ENCODE assay signal across 10 cellular contexts in genomic region chr9:34986541-34987047, GRCh38. TPM values are rescaled to one million over a fixed set of nuclear protein-coding genes. Genes with fewer than 3 reads are reported as not detected.
DNase-seq lines count a peak whose midpoint lies in the region; ATAC-seq, FAIRE-seq and TF ChIP-seq lines count a peak whose summit lies in the region.
"Had no signal": no experiment of that assay in that cellular context is flagged by ENCODE, and none has a peak within 500 bp of the region (broad histone marks: within the 10 kb centered on the region; RNA-seq: fewer than 3 reads in every experiment).

No MANE protein-coding gene starts in this region.

- in situ Hi-C loops in GM13977 (cut with MboI; ENCODE audit: low pct_unique_long_range_greater_than_20kb, low sequenced_read_pairs, unreplicated experiment) = loop anchor here (10.0 kb wide), 1 partner anchor 82 kb away; no protein-coding TSS in a partner anchor

- H3K36me3 ChIP-seq in bronchial epithelial cell (ENCODE audit: control insufficient read depth, insufficient read depth, low read length) = no peaks in the 10 kb centered on the region
- H3K36me3 ChIP-seq in stomach = no peaks in the 10 kb centered on the region
- H3K36me3 ChIP-seq: heart left ventricle, thoracic aorta had no signal

- H3K27ac ChIP-seq in stomach = no peak overlapping the region
- H3K27ac ChIP-seq: heart left ventricle, thoracic aorta had no signal

- H3K27me3 ChIP-seq in bronchial epithelial cell (ENCODE audit: control insufficient read depth, insufficient read depth, low read length) (no peaks in the 10 kb centered on the region), stomach (no peaks in the 10 kb centered on the region)
- H3K27me3 ChIP-seq: heart left ventricle had no signal

- intact Hi-C loops in stomach (cut with DNase I; ENCODE audit: low total_unique reads) = no loop called here

- H3K4me1 ChIP-seq in stomach = peaks cover 21 to 43% (median 26%) of the 10 kb centered on the region in 4 donors

- no peaks in the 10 kb centered on the region for H3K9me3 ChIP-seq in stomach
- H3K9me3 ChIP-seq: heart left ventricle, thoracic aorta had no signal

- ATAC-seq in HG03342 (IDR thresholded peaks at IDR 0.05; ENCODE audit: unreplicated experiment) = no peak
- ATAC-seq: heart left ventricle had no signal

- H3K4me3 ChIP-seq in bronchial epithelial cell (ENCODE audit: low read depth, low read length) (no peak overlapping the region), stomach (no peak overlapping the region)
- H3K4me3 ChIP-seq: heart left ventricle, thoracic aorta had no signal

- no peak for TF ChIP-seq POLR2A in stomach (IDR thresholded peaks at IDR 0.05)

- no peak for TF ChIP-seq CTCF in bronchial epithelial cell (IDR thresholded peaks at IDR 0.05; ENCODE audit: insufficient read depth, low read length, severe bottlenecking)
- TF ChIP-seq CTCF in stomach (IDR thresholded peaks at IDR 0.05) = no peak
- TF ChIP-seq CTCF in GM13977 (IDR thresholded peaks at IDR 0.05; ENCODE audit: extremely low read depth, insufficient read depth, missing control alignments) = no peak

- DNase-seq in NCI-H446 (lab: John Stamatoyannopoulos, UW) = peak; percentile 25 to 52
- no peak for DNase-seq in NCI-H446 treated with DMSO at 0.1 percent for 48 hours (lab: John Stamatoyannopoulos, UW)
- DNase-seq in T-helper 1 cell = peak; percentile 34 to 58 (median 48)
- peak; percentile 91 for DNase-seq in bronchial epithelial cell (ENCODE audit: low read depth)
- DNase-seq in retina = peak; percentile 69
- DNase-seq in stomach = no peak
- no peak for DNase-seq in GM13977 (ENCODE audit: low spot score)

- TF ChIP-seq EP300 in stomach (IDR thresholded peaks at IDR 0.05) = no peak

- WGBS in stomach, 5 donors = 46 to 62% (median 48%) methylated on average over 8 to 9 of the region's 9 CpGs

- FAIRE-seq in bronchial epithelial cell (lab: Jason Lieb, UNC) = no peak

RNA-seq across cellular contexts. Expression of gene DNAJB5, which starts 3.0 kb away (rescaled TPM):
- total RNA-seq in bronchial epithelial cell (8.2 and 11.0 TPM in 2 replicates), stomach (10 to 100 TPM in 3 of 5 donors, 1 to 10 TPM in 2; 1.2 to 79.0 (median 24.0) TPM)
- polyA plus RNA-seq in stomach = 10 to 100 TPM in 1 of 3 donors, 1 to 10 TPM in 2; 7.6 to 35.8 (median 7.7) TPM

RNA-seq across cellular contexts. Expression of gene PHF24, which starts 28.5 kb away (rescaled TPM):
- total RNA-seq in bronchial epithelial cell (0.13 and 0.26 TPM in 2 replicates), stomach (under 1 TPM in 1 of 5 donors, not detected in 4; 0.92 TPM)
- polyA plus RNA-seq in stomach = under 1 TPM in 2 of 3 donors, not detected in 1; 0.05 to 0.06 TPM

Comparison
In these comparisons a context has a peak if more than half of its experiments do, and no peak if none do; other contexts are left out.
1. DNase-seq: peak in NCI-H446 (2 of 2), T-helper 1 cell (5 of 5), bronchial epithelial cell (single experiment) and retina (single experiment); none in NCI-H446 treated with DMSO at 0.1 percent for 48 hours (single experiment), stomach (single experiment) and GM13977 (single experiment).